ENCODE assay signal across 10 cellular contexts in the genomic region with DNA sequence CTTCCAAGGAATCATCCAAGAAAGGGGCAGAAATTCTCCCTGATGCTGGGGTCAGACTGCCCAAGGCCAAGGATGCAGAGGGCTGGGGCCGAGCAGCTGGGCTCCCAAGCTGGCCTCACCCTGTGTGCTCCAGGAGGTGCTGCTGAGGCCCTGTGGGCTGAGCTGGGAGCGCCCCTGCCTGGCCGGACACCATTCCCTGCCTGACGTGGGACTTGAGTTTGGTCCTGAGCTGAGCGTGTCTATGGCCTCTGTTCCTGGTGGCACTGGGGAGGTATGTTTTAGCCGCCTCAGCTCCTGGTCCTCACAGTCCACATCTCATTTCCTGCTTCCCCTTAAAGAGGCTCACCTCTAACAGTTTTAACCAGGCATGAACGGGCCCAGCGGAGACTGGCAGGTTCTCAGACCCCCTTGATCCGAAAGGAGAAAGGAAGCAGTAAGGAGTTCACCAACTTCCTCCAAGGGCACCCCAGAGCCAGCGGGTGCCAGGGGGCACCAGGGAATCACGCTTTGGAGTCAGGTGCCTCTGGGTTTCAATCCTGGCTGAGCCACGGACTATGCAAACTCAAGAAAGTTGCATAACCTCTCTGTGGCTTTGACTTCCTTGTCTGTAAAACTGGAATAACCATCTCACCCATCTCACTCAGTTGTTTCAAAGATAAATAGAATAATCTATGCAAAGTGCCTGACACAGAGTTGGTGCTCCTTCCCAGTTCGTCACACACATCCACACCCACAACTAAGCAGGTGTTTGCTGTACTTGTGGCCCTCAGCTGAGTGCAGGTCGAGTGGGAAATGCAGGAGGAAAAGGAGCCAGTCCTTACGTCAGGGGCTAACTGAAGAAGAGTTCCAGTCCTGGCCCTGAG. TPM values are rescaled to one million over a fixed set of nuclear protein-coding genes. Genes with fewer than 3 reads are reported as not detected.
DNase-seq lines count a peak whose midpoint lies in the region; ATAC-seq, FAIRE-seq and TF ChIP-seq lines count a peak whose summit lies in the region.
"Had no signal": no experiment of that assay in that cellular context is flagged by ENCODE, and none has a peak within 500 bp of the region (broad histone marks: within the 10 kb centered on the region; RNA-seq: fewer than 3 reads in every experiment).

No MANE protein-coding gene starts in this region.

- peaks cover 53% of the 10 kb centered on the region for H3K4me1 Mint-ChIP-seq in neural progenitor cell
- H3K4me1 Mint-ChIP-seq in activated naive CD4-positive, alpha-beta T cell treated with anti-CD3 and anti-CD28 coated beads for 36 hours (ENCODE audit: low read depth), result no peaks in the 10 kb centered on the region

- peaks cover 18% of the 10 kb centered on the region for H3K4me1 ChIP-seq in neural progenitor cell

- peaks cover 8% of the 10 kb centered on the region for H3F3A ChIP-seq in neural progenitor cell (ENCODE audit: low read depth)

- no peak overlapping the region for H3K9ac ChIP-seq in neural progenitor cell

- no peak for ATAC-seq in HG02759 (IDR thresholded peaks at IDR 0.05; ENCODE audit: unreplicated experiment)

- H3K27ac ChIP-seq in neural progenitor cell, result no peak overlapping the region
- H3K27ac ChIP-seq: esophagus muscularis mucosa had no signal

- H3K9me3 ChIP-seq in neural progenitor cell (ENCODE audit: low read depth), result no peaks in the 10 kb centered on the region
- H3K9me3 ChIP-seq: esophagus muscularis mucosa had no signal

- no peak overlapping the region for H3K4me3 ChIP-seq in choroid plexus epithelial cell (ENCODE audit: low read depth, low read length)
- no peak overlapping the region for H3K4me3 ChIP-seq in neural progenitor cell
- H3K4me3 ChIP-seq: esophagus muscularis mucosa had no signal

- no peak overlapping the region for H3K4me3 Mint-ChIP-seq in neural progenitor cell
- no peak overlapping the region for H3K4me3 Mint-ChIP-seq in activated naive CD4-positive, alpha-beta T cell treated with anti-CD3 and anti-CD28 coated beads for 36 hours
- H3K4me3 Mint-ChIP-seq: activated B cell treated with CpG ODN at 0.5 μM for 24 hours had no signal

- no peaks in the 10 kb centered on the region for H4K20me1 ChIP-seq in neural progenitor cell (ENCODE audit: low read depth)

- no peak overlapping the region for H3K27ac Mint-ChIP-seq in neural progenitor cell
- H3K27ac Mint-ChIP-seq in activated naive CD4-positive, alpha-beta T cell treated with anti-CD3 and anti-CD28 coated beads for 36 hours, result no peak overlapping the region
- H3K27ac Mint-ChIP-seq: activated B cell treated with CpG ODN at 0.5 μM for 24 hours had no signal

- no peaks in the 10 kb centered on the region for H3K79me2 ChIP-seq in neural progenitor cell (ENCODE audit: low read depth)

- H3K27me3 ChIP-seq in neural progenitor cell, result no peaks in the 10 kb centered on the region
- H3K27me3 ChIP-seq: esophagus muscularis mucosa had no signal

- no peak for FAIRE-seq in HTR-8/SVneo (lab: Jason Lieb, UNC)

- CTCF ChIA-PET in activated naive CD4-positive, alpha-beta T cell treated with anti-CD3 and anti-CD28 coated beads for 36 hours (lab: Charles Lee), result interaction anchor here (0.6 to 1.1 kb wide), 2 partner anchors 180 to 271 kb away, joined by 3 read pairs; no protein-coding TSS in a partner anchor

- intact Hi-C loops in activated naive CD4-positive, alpha-beta T cell treated with anti-CD3 and anti-CD28 coated beads for 36 hours (cut with micrococcal nuclease), result no loop called here

- H3K9me3 Mint-ChIP-seq in neural progenitor cell, result no peaks in the 10 kb centered on the region
- H3K9me3 Mint-ChIP-seq in activated naive CD4-positive, alpha-beta T cell treated with anti-CD3 and anti-CD28 coated beads for 36 hours, result no peaks in the 10 kb centered on the region
- H3K9me3 Mint-ChIP-seq: activated B cell treated with CpG ODN at 0.5 μM for 24 hours had no signal

- TF ChIP-seq CTCF in GM12873 (IDR thresholded peaks at IDR 0.05; ENCODE audit: insufficient read depth, low read depth, low read length, missing control alignments) (peak; percentile 29), choroid plexus epithelial cell (conservative IDR thresholded peaks at IDR 0.05; ENCODE audit: low read depth, low read length) (peak; percentile 50), neural progenitor cell (IDR thresholded peaks at IDR 0.05) (peak; percentile 41)

- H3K36me3 ChIP-seq in neural progenitor cell, result no peaks in the 10 kb centered on the region
- H3K36me3 ChIP-seq: esophagus muscularis mucosa had no signal

- H2AFZ ChIP-seq in neural progenitor cell (replicated peaks), result no peak overlapping the region

- peaks cover 6% of the 10 kb centered on the region for H3K27me3 Mint-ChIP-seq in neural progenitor cell (ENCODE audit: insufficient read depth, low read depth)
- no peaks in the 10 kb centered on the region for H3K27me3 Mint-ChIP-seq in activated naive CD4-positive, alpha-beta T cell treated with anti-CD3 and anti-CD28 coated beads for 36 hours (ENCODE audit: low read depth)

- no peak overlapping the region for H3K4me2 ChIP-seq in neural progenitor cell

- DNase-seq in HTR-8/SVneo (ENCODE audit: insufficient read length, low spot score) (peak; percentile 68), choroid plexus epithelial cell (ENCODE audit: low read depth) (peak; percentile 48), neural progenitor cell (ENCODE audit: low spot score) (peak; percentile 43), superior temporal gyrus (ENCODE audit: extremely low spot score) (no peak), globus pallidus (ENCODE audit: low spot score) (no peak)
- DNase-seq in activated naive CD4-positive, alpha-beta T cell treated with anti-CD3 and anti-CD28 coated beads for 36 hours, result no peak
- DNase-seq: activated B cell treated with CpG ODN at 0.5 μM for 24 hours had no signal

- H3K36me3 Mint-ChIP-seq in neural progenitor cell, result no peaks in the 10 kb centered on the region
- H3K36me3 Mint-ChIP-seq in activated naive CD4-positive, alpha-beta T cell treated with anti-CD3 and anti-CD28 coated beads for 36 hours (ENCODE audit: low read depth), result no peaks in the 10 kb centered on the region

RNA-seq across cellular contexts. Expression of a gene that starts 48.6 kb away (rescaled TPM):
- total RNA-seq in neural progenitor cell (ENCODE audit: low replicate concordance), result 2.2 and 4.6 TPM in 2 replicates
- total RNA-seq in activated naive CD4-positive, alpha-beta T cell treated with anti-CD3 and anti-CD28 coated beads for 36 hours, result 1 to 10 TPM; 1.1 TPM

Comparison
In these comparisons a context has a peak if more than half of its experiments do, and no peak if none do; other contexts are left out.
1. DNase-seq: peak in HTR-8/SVneo (single experiment), choroid plexus epithelial cell (single experiment) and neural progenitor cell (single experiment); none in superior temporal gyrus (single experiment), globus pallidus (single experiment) and activated naive CD4-positive, alpha-beta T cell treated with anti-CD3 and anti-CD28 coated beads for 36 hours (single experiment).
2. Peak in every context shown above with its lines, with median percentiles within 50 percentile points of each other: CTCF ChIP-seq.